12 cellular contexts compared by ENCODE assay signal in the genomic region with DNA sequence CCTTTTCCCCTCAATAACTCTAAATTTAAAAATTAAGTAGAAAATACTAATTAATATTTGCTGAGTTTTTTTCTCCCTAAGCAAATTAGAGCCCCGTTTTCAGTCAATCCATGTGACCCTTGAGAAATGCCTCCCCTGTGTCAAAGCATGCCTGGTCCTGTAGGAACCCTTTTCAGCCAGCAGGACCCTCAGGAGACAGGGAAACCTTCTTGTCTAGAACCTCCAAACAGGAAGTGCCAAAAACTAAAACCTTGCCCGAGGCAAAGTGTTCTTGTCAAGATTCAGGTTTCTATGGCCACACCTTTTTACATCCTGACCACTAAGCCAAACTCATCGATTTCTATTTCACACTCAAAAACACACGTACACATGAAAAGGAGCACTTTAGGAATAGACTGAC.
A peak's percentile ranks its signal among the peaks of the same experiment; 100 is the strongest.
DNase-seq lines count a peak whose midpoint lies in the region; TF ChIP-seq lines count a peak whose summit lies in the region.
"Had no signal": no experiment of that assay in that cellular context is flagged by ENCODE, and none has a peak within 500 bp of the region (broad histone marks: within the 10 kb centered on the region; RNA-seq: fewer than 3 reads in every experiment).

No MANE protein-coding gene starts in this region.

- no peak for TF ChIP-seq POLR2A in tibial nerve (IDR thresholded peaks at IDR 0.05)

- H3K27me3 ChIP-seq in fibroblast of lung (ENCODE audit: control insufficient read depth, insufficient read depth, low read length) = no peaks in the 10 kb centered on the region
- no peaks in the 10 kb centered on the region for H3K27me3 ChIP-seq in tibial nerve

- no peaks in the 10 kb centered on the region for H3K79me2 ChIP-seq in fibroblast of lung (ENCODE audit: control insufficient read depth, insufficient read depth, low read length)

- H3K36me3 ChIP-seq in fibroblast of lung (ENCODE audit: control insufficient read depth, insufficient read depth, low read length) (no peaks in the 10 kb centered on the region), tibial nerve (no peaks in the 10 kb centered on the region)

- DNase-seq in ACHN (peak; percentile 30), G401 (ENCODE audit: low spot score) (peak; percentile 26), RKO (ENCODE audit: low spot score) (peak; percentile 9), fibroblast of lung (ENCODE audit: low read depth in 2 of 2) (peak; percentile 8 to 14), tibial nerve (ENCODE audit: low spot score in 2 of 2) (no peak), coronary artery (ENCODE audit: low spot score) (no peak), NCI-H187 (lab: John Stamatoyannopoulos, UW) (no peak), SHP77 (lab: John Stamatoyannopoulos, UW) (no peak)
- DNase-seq: activated CD8-positive, alpha-beta memory T cell treated with anti-CD3 and anti-CD28 coated beads, Interleukin-2, amount 50 U/mL, for 4 hours; GF-D8; NCI-H774 had no signal

- in situ Hi-C loops in ACHN (cut with HindIII; ENCODE audit: low pct_ligation_motif_present, low pct_unique_long_range_greater_than_20kb, low sequenced_read_pairs) (loop anchor here (25.0 kb wide), 1 partner anchor 95 kb away; no protein-coding TSS in a partner anchor), G401 (cut with HindIII; ENCODE audit: low sequenced_read_pairs) (no loop called here)

- 72 to 74% methylated on average over 4 of the region's 4 CpGs for WGBS in tibial nerve, 2 donors

- H2AFZ ChIP-seq in fibroblast of lung (ENCODE audit: low read length) = no peak overlapping the region

- H3K4me1 ChIP-seq in fibroblast of lung (ENCODE audit: control insufficient read depth, extremely low read depth, insufficient read depth, low read length) = no peaks in the 10 kb centered on the region
- peaks cover 0 to 8% (median 2%) of the 10 kb centered on the region in 4 donors for H3K4me1 ChIP-seq in tibial nerve

- H3K9me3 ChIP-seq in fibroblast of lung (ENCODE audit: control insufficient read depth, insufficient read depth, low read depth, low read length) (no peaks in the 10 kb centered on the region), tibial nerve (no peaks in the 10 kb centered on the region)

- H3K9ac ChIP-seq in fibroblast of lung (ENCODE audit: insufficient read depth, low read length) = no peak overlapping the region

- H4K20me1 ChIP-seq in fibroblast of lung (ENCODE audit: control insufficient read depth, extremely low read depth, insufficient read depth, low read length) = no peaks in the 10 kb centered on the region

- H3K4me3 ChIP-seq in fibroblast of lung (replicated peaks in 1 of 4; ENCODE audit: control extremely low read depth in 1 of 4, insufficient read depth in 1 of 4, low read depth in 3 of 4, low read length in 4 of 4) = no peak overlapping the region
- H3K4me3 ChIP-seq in tibial nerve = no peak overlapping the region
- H3K4me3 ChIP-seq in coronary artery = no peak overlapping the region
- H3K4me3 ChIP-seq: smooth muscle cell had no signal

- no peak for TF ChIP-seq EP300 in tibial nerve (IDR thresholded peaks at IDR 0.05)

- TF ChIP-seq CTCF in fibroblast of lung (conservative IDR thresholded peaks at IDR 0.05 in 1 of 2, IDR thresholded peaks at IDR 0.05 in 1 of 2; ENCODE audit: low read depth in 1 of 2, low read length in 2 of 2) (peak in 1 of 2 donors; percentile 27), tibial nerve (IDR thresholded peaks at IDR 0.05) (peak in 1 of 5 experiments; percentile 5), coronary artery (IDR thresholded peaks at IDR 0.05) (no peak)

- H3K27ac ChIP-seq in fibroblast of lung (ENCODE audit: insufficient read depth, low read length) (no peak overlapping the region), tibial nerve (no peak overlapping the region), coronary artery (no peak overlapping the region)

- H3K4me2 ChIP-seq in fibroblast of lung (ENCODE audit: extremely low read depth, insufficient read depth, low read length) = no peak overlapping the region

Comparison
In these comparisons a context has a peak if more than half of its experiments do, and no peak if none do; other contexts are left out.
1. DNase-seq: peak in ACHN (single experiment), G401 (single experiment), RKO (single experiment) and fibroblast of lung (2 of 2); none in tibial nerve (0 of 2), coronary artery (single experiment), NCI-H187 (0 of 2) and SHP77 (0 of 2).